ENCODE assay signal across 1 cellular context in genomic region chr4:73053974-73054480, GRCh38.
TF ChIP-seq lines count a peak whose summit lies in the region.

No MANE protein-coding gene starts in this region.

TF ChIP-seq in IMR-90, 13 proteins besides CTCF, POLR2A, EP300 and RAD21 (continued from another document):
- TF ChIP-seq ELK1 (IDR thresholded peaks at IDR 0.05; ENCODE audit: borderline replicate concordance, low read depth, low read length) (no peak), NFE2L2 (IDR thresholded peaks at IDR 0.05; ENCODE audit: low read depth, low read length) (no peak)
